Comparison of ENCODE assay signal across 8 cellular contexts in genomic region chr19:4669723-4670480, GRCh38. TPM values are rescaled to one million over a fixed set of nuclear protein-coding genes. Genes with fewer than 3 reads are reported as not detected.
DNase-seq lines count a peak whose midpoint lies in the region; ATAC-seq and TF ChIP-seq lines count a peak whose summit lies in the region.

Gene MYDGF (minus strand): TSS chr19:4670342. CDS start chr19:4670334, 8 bp downstream.

- H3K4me1 Mint-ChIP-seq in type B pancreatic cell (ENCODE audit: unreplicated experiment): peaks cover 8% of the 10 kb centered on the region

- H3K36me3 ChIP-seq in heart right ventricle: peaks cover 0 to 46% (median 27%) of the 10 kb centered on the region in 9 donors

- H3K27me3 Mint-ChIP-seq in type B pancreatic cell: no peaks in the 10 kb centered on the region

- H3K36me3 Mint-ChIP-seq in type B pancreatic cell: peaks cover 5% of the 10 kb centered on the region

- no peaks in the 10 kb centered on the region for H3K9me3 Mint-ChIP-seq in type B pancreatic cell

- intact Hi-C loops in heart right ventricle (cut with DNase I): loop anchor here in 3 of 10 donors (2.0 to 5.0 kb wide), 2 partner anchors 52 to 55 kb away; partner anchors contain the start of gene DPP9 (in 2 of the 3)
- intact Hi-C loops in posterior vena cava (cut with DNase I): no loop called here

- TF ChIP-seq CTCF in heart right ventricle (IDR thresholded peaks at IDR 0.05) (no peak), type B pancreatic cell (conservative IDR thresholded peaks at IDR 0.05) (no peak)

- peak within 1 kb of the TSS; percentile 90 for H3K4me3 Mint-ChIP-seq in type B pancreatic cell

- H3K27me3 ChIP-seq in heart right ventricle: no peaks in the 10 kb centered on the region

- peak within 1 kb of the TSS; percentile 71 for H3K27ac Mint-ChIP-seq in type B pancreatic cell

- WGBS in adipose tissue, 3 donors: 0 to 1% (median 0%) methylated on average over 51 to 75 of the region's 75 CpGs
- WGBS in heart right ventricle, 2 donors: 0 to 1% methylated on average over 73 to 74 of the region's 75 CpGs

- no peaks in the 10 kb centered on the region for H3K9me3 ChIP-seq in heart right ventricle

- no peak within 1 kb of the TSS for H3K27ac ChIP-seq in adipose tissue (ENCODE audit: low read depth, low read length)
- H3K27ac ChIP-seq in heart right ventricle: peak within 1 kb of the TSS; percentile 2 to 89 (median 79)

- peak; percentile 46 for DNase-seq in NCI-H1694 (lab: John Stamatoyannopoulos, UW)
- peak; percentile 90 to 95 (median 92) for DNase-seq in T-helper 1 cell
- DNase-seq in heart right ventricle: peak; percentile 93 to 95
- peak; percentile 98 for DNase-seq in posterior vena cava (ENCODE audit: low spot score)
- peak; percentile 95 for DNase-seq in type B pancreatic cell (ENCODE audit: extremely low spot score, unreplicated experiment)

- H3K4me3 ChIP-seq in GM08714 (ENCODE audit: low read length) (peak within 1 kb of the TSS; percentile 93), heart right ventricle (peak within 1 kb of the TSS; percentile 72 to 94 (median 85))

- peaks cover 7 to 39% (median 20%) of the 10 kb centered on the region in 9 donors for H3K4me1 ChIP-seq in heart right ventricle

- peak; percentile 94 for ATAC-seq in HG02759 (IDR thresholded peaks at IDR 0.05; ENCODE audit: unreplicated experiment)
- ATAC-seq in heart right ventricle: peak; percentile 98 to 99 (median 99)

RNA-seq across cellular contexts. Expression of gene MYDGF, which starts in this region (rescaled TPM):
- polyA plus RNA-seq in adipose tissue (100 to 1,000 TPM in 2 of 3 donors, 10 to 100 TPM in 1; 53.1 to 168 (median 129) TPM), heart right ventricle (100 to 1,000 TPM in 1 of 2 donors, 10 to 100 TPM in 1; 28.2 to 211 TPM)
- total RNA-seq in heart right ventricle (10 to 100 TPM; 14.2 to 48.5 (median 21.1) TPM), posterior vena cava (10 to 100 TPM; 66.3 to 75.9 TPM), type B pancreatic cell (ENCODE audit: low replicate concordance) (57.5 and 63.7 TPM in 2 replicates)

Comparison
In these comparisons a context has a peak if more than half of its experiments do, and no peak if none do; other contexts are left out.
1. DNase-seq: peak in every context shown above with its lines; median percentile 98 in posterior vena cava; 95 in type B pancreatic cell; 94 in heart right ventricle; 92 in T-helper 1 cell; 46 in NCI-H1694.